8 cellular contexts compared by ENCODE assay signal in the genomic region with DNA sequence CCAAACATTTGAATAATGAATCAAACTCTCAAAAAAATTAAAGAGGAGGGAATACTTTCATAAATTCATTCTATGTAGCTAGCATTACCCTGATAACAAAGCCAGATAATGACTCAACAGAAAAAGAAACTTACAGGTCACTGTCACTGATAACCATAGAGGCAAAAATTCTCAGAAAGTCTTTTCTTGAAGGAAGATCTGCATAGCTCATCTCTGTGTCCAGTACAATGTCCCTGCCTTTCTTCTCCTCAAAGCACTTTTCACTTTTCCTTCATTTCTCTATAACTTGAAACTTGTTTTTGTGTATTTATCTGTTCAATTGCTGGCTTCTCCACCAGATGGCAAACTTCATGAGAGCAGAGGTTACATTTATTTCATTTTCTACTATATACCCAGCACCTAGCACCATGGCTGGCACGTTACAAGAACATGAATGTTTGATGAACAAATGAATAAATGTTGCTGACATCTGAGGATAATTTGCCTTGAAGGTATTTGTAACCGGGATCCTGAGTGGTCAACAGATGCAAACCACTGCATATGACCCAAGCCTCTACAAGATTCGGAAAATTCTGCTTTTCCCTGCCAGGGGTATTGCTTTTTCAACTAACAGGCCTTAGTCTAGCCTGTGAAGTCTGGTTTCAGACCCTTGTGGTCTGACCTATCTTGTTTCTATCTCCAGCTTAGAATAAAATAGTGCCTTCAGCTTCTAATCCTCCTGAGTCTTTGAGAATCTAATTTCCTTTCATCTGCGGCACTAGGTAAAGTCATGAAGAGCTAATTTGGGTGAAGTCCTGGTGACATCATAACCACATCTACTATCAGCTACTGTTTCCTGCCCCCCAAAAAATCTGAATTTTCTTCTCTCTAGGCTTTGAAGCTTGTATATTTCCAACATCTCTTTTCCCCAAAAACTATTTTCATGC. TPM values are rescaled to one million over a fixed set of nuclear protein-coding genes. Genes with fewer than 3 reads are reported as not detected.
DNase-seq lines count a peak whose midpoint lies in the region; ATAC-seq and TF ChIP-seq lines count a peak whose summit lies in the region.

No MANE protein-coding gene starts in this region.

- DNase-seq in CD8-positive, alpha-beta memory T cell, result peak in 4 of 5 donors; percentile 2 to 63 (median 58)
- DNase-seq in epithelial cell of esophagus (ENCODE audit: low read depth), result peak; percentile 47
- DNase-seq in ascending aorta (ENCODE audit: low spot score in 2 of 2), result no peak
- DNase-seq in iPS-NIHi7 (ENCODE audit: extremely low spot score), result no peak

- CTCF ChIA-PET in CD8-positive, alpha-beta memory T cell (lab: Charles Lee), result interaction anchor here (0.6 to 7.4 kb wide), 26 partner anchors 9 to 94 kb away, joined by 3 to 135 read pairs (median 6); partner anchors contain the start of gene ANTXR2

- H3K4me1 ChIP-seq in CD8-positive, alpha-beta memory T cell (ENCODE audit: insufficient read depth, low read length), result peaks cover 46% of the 10 kb centered on the region
- H3K4me1 ChIP-seq in skeletal muscle satellite cell (ENCODE audit: control insufficient read depth, insufficient read depth, low read length), result peaks cover 31% of the 10 kb centered on the region
- no peaks in the 10 kb centered on the region for H3K4me1 ChIP-seq in ascending aorta

- no peaks in the 10 kb centered on the region for H3K9me3 ChIP-seq in CD8-positive, alpha-beta memory T cell (ENCODE audit: low read length)
- H3K9me3 ChIP-seq in skeletal muscle satellite cell (replicated peaks; ENCODE audit: low read length) (no peaks in the 10 kb centered on the region), ascending aorta (no peaks in the 10 kb centered on the region)

- H3K27ac ChIP-seq in CD8-positive, alpha-beta memory T cell (ENCODE audit: low read depth, low read length), result peak overlapping the region; percentile 76
- H3K27ac ChIP-seq in ascending aorta, result no peak overlapping the region

- peak overlapping the region; percentile 38 for H3K4me2 ChIP-seq in skeletal muscle satellite cell (ENCODE audit: low read length)

- peak; percentile 48 for ATAC-seq in GM19324 (IDR thresholded peaks at IDR 0.05; ENCODE audit: low FRiP score, unreplicated experiment)

- no peaks in the 10 kb centered on the region for H3K36me3 Mint-ChIP-seq in CD8-positive, alpha-beta memory T cell
- no peaks in the 10 kb centered on the region for H3K36me3 Mint-ChIP-seq in IgD-negative memory B cell

- intact Hi-C loops in ascending aorta (cut with DNase I), result no loop called here

- peak overlapping the region; percentile 26 for H3K9ac ChIP-seq in skeletal muscle satellite cell (ENCODE audit: low read depth, low read length)

- H3K27me3 Mint-ChIP-seq in CD8-positive, alpha-beta memory T cell, result no peaks in the 10 kb centered on the region
- no peaks in the 10 kb centered on the region for H3K27me3 Mint-ChIP-seq in IgD-negative memory B cell

- no peaks in the 10 kb centered on the region for H3K36me3 ChIP-seq in CD8-positive, alpha-beta memory T cell (ENCODE audit: insufficient read depth, low read length)
- H3K36me3 ChIP-seq in skeletal muscle satellite cell (ENCODE audit: insufficient read depth, low read length), result no peaks in the 10 kb centered on the region
- no peaks in the 10 kb centered on the region for H3K36me3 ChIP-seq in ascending aorta

- peak overlapping the region; percentile 78 to 95 (median 90) for H3K27ac Mint-ChIP-seq in CD8-positive, alpha-beta memory T cell
- peak overlapping the region in 2 of 3 donors; percentile 85 to 88 for H3K27ac Mint-ChIP-seq in IgD-negative memory B cell

- peaks cover 48 to 60% (median 53%) of the 10 kb centered on the region in 3 donors for H3K4me1 Mint-ChIP-seq in CD8-positive, alpha-beta memory T cell
- peaks cover 17 to 23% (median 17%) of the 10 kb centered on the region in 3 donors for H3K4me1 Mint-ChIP-seq in IgD-negative memory B cell

- H3K9me3 Mint-ChIP-seq in CD8-positive, alpha-beta memory T cell, result no peaks in the 10 kb centered on the region
- H3K9me3 Mint-ChIP-seq in IgD-negative memory B cell, result no peaks in the 10 kb centered on the region

- peak overlapping the region; percentile 14 to 71 (median 44) for H3K4me3 Mint-ChIP-seq in CD8-positive, alpha-beta memory T cell
- H3K4me3 Mint-ChIP-seq in IgD-negative memory B cell, result peak overlapping the region in 2 of 4 donors; percentile 14 to 68

- peak overlapping the region; percentile 31 for H3K4me3 ChIP-seq in CD8-positive, alpha-beta memory T cell (ENCODE audit: low read length)
- H3K4me3 ChIP-seq in WI38 (ENCODE audit: low read depth, low read length) (no peak overlapping the region), epithelial cell of esophagus (ENCODE audit: low read length) (no peak overlapping the region), skeletal muscle satellite cell (ENCODE audit: low read length) (no peak overlapping the region), ascending aorta (no peak overlapping the region)

- POLR2A ChIA-PET in CD8-positive, alpha-beta memory T cell (lab: Charles Lee), result interaction anchor here (0.7 to 2.6 kb wide), 7 partner anchors 13 to 88 kb away, joined by 3 to 34 read pairs (median 6); partner anchors contain the start of gene ANTXR2

- TF ChIP-seq CTCF in WI38 (IDR thresholded peaks at IDR 0.05; ENCODE audit: low read depth, low read length) (peak; percentile 31; the same call in 1 of the 2 replicates), epithelial cell of esophagus (IDR thresholded peaks at IDR 0.05; ENCODE audit: insufficient read depth, low read depth, low read length, missing control alignments) (peak; percentile 57), ascending aorta (IDR thresholded peaks at IDR 0.05) (peak in 1 of 3 experiments; percentile 22)

- no peaks in the 10 kb centered on the region for H3K27me3 ChIP-seq in CD8-positive, alpha-beta memory T cell (ENCODE audit: insufficient read depth, low read length, poor library complexity, severe bottlenecking)
- H3K27me3 ChIP-seq in skeletal muscle satellite cell (ENCODE audit: control insufficient read depth, insufficient read depth, low read length) (no peaks in the 10 kb centered on the region), ascending aorta (no peaks in the 10 kb centered on the region)

RNA-seq across cellular contexts. Expression of gene ANTXR2, which starts 52.5 kb away (rescaled TPM):
- total RNA-seq in CD8-positive, alpha-beta memory T cell, result 10 to 100 TPM; 18.2 to 20.6 TPM
- polyA plus RNA-seq in CD8-positive, alpha-beta memory T cell, result 44.2 TPM
- polyA plus RNA-seq in IgD-negative memory B cell, result 67.8 TPM
- total RNA-seq in skeletal muscle satellite cell (2012; rRNA removed), result 25.6 and 46.1 TPM in 2 replicates
- total RNA-seq in ascending aorta, result 16.8 TPM

Comparison
In these comparisons a context has a peak if more than half of its experiments do, and no peak if none do; other contexts are left out.
1. DNase-seq: peak in CD8-positive, alpha-beta memory T cell (4 of 5) and epithelial cell of esophagus (single experiment); none in ascending aorta (0 of 2) and iPS-NIHi7 (single experiment).